23 cellular contexts compared by ENCODE assay signal in genomic region chr1:94526581-94526980, GRCh38. TPM values are rescaled to one million over a fixed set of nuclear protein-coding genes. Genes with fewer than 3 reads are reported as not detected.
DNase-seq lines count a peak whose midpoint lies in the region; ATAC-seq, FAIRE-seq and TF ChIP-seq lines count a peak whose summit lies in the region.
"Had no signal": no experiment of that assay in that cellular context is flagged by ENCODE, and none has a peak within 500 bp of the region (broad histone marks: within the 10 kb centered on the region; RNA-seq: fewer than 3 reads in every experiment).

No MANE protein-coding gene starts in this region.

- no peaks in the 10 kb centered on the region for H3K27me3 ChIP-seq in HepG2 (ENCODE audit: control insufficient read depth in 1 of 2, insufficient read depth in 2 of 2, low read length in 2 of 2)
- no peaks in the 10 kb centered on the region for H3K27me3 ChIP-seq in right lobe of liver
- H3K27me3 ChIP-seq in hepatocyte = no peaks in the 10 kb centered on the region
- no peaks in the 10 kb centered on the region for H3K27me3 ChIP-seq in body of pancreas
- H3K27me3 ChIP-seq in testis = no peaks in the 10 kb centered on the region

- peaks cover 3 to 4% of the 10 kb centered on the region in 2 experiments; a peak in 3 of 5 replicates for H3K36me3 ChIP-seq in HepG2 (replicated peaks in 1 of 2; ENCODE audit: control insufficient read depth in 1 of 2, insufficient read depth in 2 of 2, low read length in 2 of 2)
- no peaks in the 10 kb centered on the region for H3K36me3 ChIP-seq in right lobe of liver
- H3K36me3 ChIP-seq in hepatocyte (replicated peaks; ENCODE audit: insufficient read depth, low read depth) = no peaks in the 10 kb centered on the region
- peaks cover 0 to 8% of the 10 kb centered on the region in 2 donors for H3K36me3 ChIP-seq in body of pancreas (replicated peaks in 1 of 2; ENCODE audit: insufficient read depth in 1 of 2, low read depth in 2 of 2)
- H3K36me3 ChIP-seq in testis (ENCODE audit: low read depth, missing control alignments) = no peaks in the 10 kb centered on the region

- H4K20me1 ChIP-seq in HepG2 (ENCODE audit: insufficient read depth, low read length) = no peaks in the 10 kb centered on the region
- no peaks in the 10 kb centered on the region for H4K20me1 ChIP-seq in hepatocyte (ENCODE audit: insufficient read depth, poor library complexity, severe bottlenecking)

- POLR2A ChIA-PET in HepG2 (lab: Yijun Ruan, JAX) = interaction anchor here (1.2 kb wide), 1 partner anchor 277 kb away, joined by 3 read pairs; no protein-coding TSS in a partner anchor

- H3K27me3 Mint-ChIP-seq in brain = no peaks in the 10 kb centered on the region
- H3K27me3 Mint-ChIP-seq: CD8-positive, alpha-beta memory T cell had no signal

- 93% methylated on average over 5 of the region's 5 CpGs for WGBS in HepG2 (ENCODE audit: low lambda C conversion rate)
- 90% methylated on average over 5 of the region's 5 CpGs for WGBS in right lobe of liver (ENCODE audit: insufficient coverage, low coverage, low lambda C conversion rate, missing lambda C conversion rate)
- WGBS in hepatocyte (ENCODE audit: low lambda C conversion rate, missing lambda C conversion rate) = 87% methylated on average over 5 of the region's 5 CpGs
- 74 to 85% methylated on average over 5 of the region's 5 CpGs for WGBS in body of pancreas, 2 donors
- WGBS in testis, 2 donors = 79 to 92% methylated on average over 5 of the region's 5 CpGs

- no peak; the same call in 2 of the 3 replicates for ATAC-seq in HepG2
- no peak for ATAC-seq in right lobe of liver
- ATAC-seq in HG02623 (IDR thresholded peaks at IDR 0.05; ENCODE audit: unreplicated experiment) = no peak
- no peak for ATAC-seq in body of pancreas
- ATAC-seq: K562 had no signal

- H3K4me3 ChIP-seq in HepG2 (replicated peaks in 1 of 3; ENCODE audit: insufficient read depth in 1 of 3, low read depth in 2 of 3, low read length in 3 of 3) = no peak overlapping the region
- H3K4me3 ChIP-seq in right lobe of liver = no peak overlapping the region
- H3K4me3 ChIP-seq in hepatocyte = no peak overlapping the region
- no peak overlapping the region for H3K4me3 ChIP-seq in body of pancreas
- H3K4me3 ChIP-seq in testis = no peak overlapping the region
- H3K4me3 ChIP-seq: K562 had no signal

- peak overlapping the region in 1 of 5 experiments; percentile 1 for H3K4me3 Mint-ChIP-seq in brain
- H3K4me3 Mint-ChIP-seq: CD8-positive, alpha-beta memory T cell had no signal

- intact Hi-C loops in HepG2 (cut with micrococcal nuclease; ENCODE audit: unreplicated experiment) (no loop called here), right lobe of liver (cut with DNase I) (loop anchor here in 1 of 2 donors (10.0 kb wide), 1 partner anchor 288 kb away; no protein-coding TSS in a partner anchor), body of pancreas (cut with DNase I) (no loop called here), testis (cut with DNase I; ENCODE audit: low total_unique reads) (loop anchor here (10.0 kb wide), 1 partner anchor 278 kb away; no protein-coding TSS in a partner anchor)

- H2AFZ ChIP-seq in HepG2 (ENCODE audit: low read length) = no peak overlapping the region
- H2AFZ ChIP-seq in hepatocyte = no peak overlapping the region

- in situ Hi-C loops in HepG2 (cut with HindIII; ENCODE audit: extremely low pct_ligation_motif_present, low pct_unique_long_range_greater_than_20kb) = loop anchor here (25.0 kb wide), 1 partner anchor 511 kb away; no protein-coding TSS in a partner anchor

- H3K9ac ChIP-seq in HepG2 (ENCODE audit: insufficient read depth, low read depth, low read length) = no peak overlapping the region

- H3K27ac Mint-ChIP-seq in brain = peak overlapping the region in 3 of 5 experiments; percentile 40 to 63 (median 41)
- H3K27ac Mint-ChIP-seq: CD8-positive, alpha-beta memory T cell had no signal

- no peaks in the 10 kb centered on the region for H3K4me1 ChIP-seq in HepG2 (ENCODE audit: insufficient read depth, low read length)
- no peaks in the 10 kb centered on the region for H3K4me1 ChIP-seq in right lobe of liver
- no peaks in the 10 kb centered on the region for H3K4me1 ChIP-seq in hepatocyte (ENCODE audit: insufficient read depth)
- peaks cover 15% of the 10 kb centered on the region for H3K4me1 ChIP-seq in body of pancreas
- peaks cover 9% of the 10 kb centered on the region for H3K4me1 ChIP-seq in testis

- H3K9me3 ChIP-seq in HepG2 (ENCODE audit: low read length) (no peaks in the 10 kb centered on the region), right lobe of liver (no peaks in the 10 kb centered on the region), hepatocyte (ENCODE audit: low read depth) (no peaks in the 10 kb centered on the region), body of pancreas (no peaks in the 10 kb centered on the region), testis (no peaks in the 10 kb centered on the region)

- TF ChIP-seq EP300 in HepG2 (IDR thresholded peaks at IDR 0.05; ENCODE audit: low read depth in 2 of 2, low read length in 2 of 2) (no peak), HepG2 (CRISPR knock-in tag; IDR thresholded peaks at IDR 0.05; ENCODE audit: borderline replicate concordance) (no peak)

- no peak for TF ChIP-seq RAD21 in HepG2 (CRISPR knock-in tag; IDR thresholded peaks at IDR 0.05)

- no peak for TF ChIP-seq CTCF in HepG2 (CRISPR knock-in tag; IDR thresholded peaks at IDR 0.05)
- TF ChIP-seq CTCF in right lobe of liver (IDR thresholded peaks at IDR 0.05) = no peak
- TF ChIP-seq CTCF in brain (conservative IDR thresholded peaks at IDR 0.05) = no peak
- no peak for TF ChIP-seq CTCF in hepatocyte (IDR thresholded peaks at IDR 0.05; ENCODE audit: poor library complexity)
- TF ChIP-seq CTCF in body of pancreas (IDR thresholded peaks at IDR 0.05) = no peak
- TF ChIP-seq CTCF in testis (IDR thresholded peaks at IDR 0.05) = no peak

- no peaks in the 10 kb centered on the region for H3K9me2 ChIP-seq in hepatocyte (replicated peaks; ENCODE audit: insufficient read depth)

- H3K79me2 ChIP-seq in HepG2 (ENCODE audit: insufficient read depth, low read length) (no peaks in the 10 kb centered on the region), hepatocyte (no peaks in the 10 kb centered on the region)

- H3K4me1 Mint-ChIP-seq in brain = peaks cover 33% of the 10 kb centered on the region
- H3K4me1 Mint-ChIP-seq: CD8-positive, alpha-beta memory T cell had no signal

- H3K27ac ChIP-seq in HepG2 (ENCODE audit: extremely low read length, insufficient read depth, low read length) = no peak overlapping the region
- H3K27ac ChIP-seq in right lobe of liver = no peak overlapping the region
- H3K27ac ChIP-seq in hepatocyte = peak overlapping the region; percentile 52
- H3K27ac ChIP-seq in body of pancreas = peak overlapping the region in 2 of 4 donors; percentile 29 to 58
- no peak overlapping the region for H3K27ac ChIP-seq in testis

- DNase-seq in HepG2 (ENCODE audit: low spot score) (no peak), right lobe of liver (no peak), hepatocyte (ENCODE audit: low spot score) (no peak), body of pancreas (no peak), NCI-H748 (lab: John Stamatoyannopoulos, UW; ENCODE audit: unreplicated experiment) (no peak), testis (no peak)
- DNase-seq: 8988T; C1 segment of cervical spinal cord; CD8-positive, alpha-beta memory T cell; GF-D8; MM.1S; NCI-H1092; NCI-H1436; NCI-H2029 treated with DMSO at 0.1 percent for 48 hours; NCI-H524 treated with DMSO at 0.1 percent for 48 hours; Right ventricle myocardium superior had no signal

- H3K9me3 Mint-ChIP-seq in brain = no peaks in the 10 kb centered on the region

- FAIRE-seq in HepG2 (lab: Jason Lieb, UNC) = no peak
- FAIRE-seq: D721Med, H54, K562, RCC 7860 had no signal

- H3K4me2 ChIP-seq in HepG2 (ENCODE audit: low read depth, low read length) (no peak overlapping the region), hepatocyte (no peak overlapping the region)

- CTCF ChIA-PET in HepG2 (lab: Yijun Ruan, JAX; ENCODE audit: low intra/inter-chr PET ratio, low total read pairs) = interaction anchor here (1.3 kb wide), 1 partner anchor 279 kb away, joined by 4 read pairs; no protein-coding TSS in a partner anchor

- TF ChIP-seq POLR2A in HepG2 (IDR thresholded peaks at IDR 0.05; ENCODE audit: insufficient read depth in 1 of 2, low read depth in 2 of 2, low read length in 2 of 2) (no peak), right lobe of liver (IDR thresholded peaks at IDR 0.05) (no peak), body of pancreas (IDR thresholded peaks at IDR 0.05) (no peak), testis (IDR thresholded peaks at IDR 0.05) (no peak)

- no TSS peak for BruUV-seq in HepG2 (replicated peaks; lab: Mats Ljungman, UMichigan)

- peaks cover 14% of the 10 kb centered on the region for H3K36me3 Mint-ChIP-seq in brain

RNA-seq across cellular contexts. Expression of gene F3, which starts 15.0 kb away (rescaled TPM):
- total RNA-seq in HepG2 (2016; rRNA removed; fragmentation: Illumina TruSeq; extraction: Trizol) (3.4 and 9.0 TPM in 2 replicates), right lobe of liver (1 to 10 TPM in 4 of 6 experiments, under 1 TPM in 2; 0.79 to 6.8 (median 2.6) TPM), hepatocyte (261 and 281 TPM in 2 replicates), body of pancreas (10 to 100 TPM; 37.9 to 85.4 TPM), testis (100 to 1,000 TPM; 111 to 135 TPM)
- 1.4 and 1.6 TPM in 2 replicates for total RNA-seq in HepG2 (2016; cell fraction: cytosol; rRNA removed; fragmentation: Illumina TruSeq; extraction: Trizol; ENCODE audit: low read depth)
- 2.9 and 7.7 TPM in 2 replicates for total RNA-seq in HepG2 (2016; cell fraction: insoluble cytoplasmic fraction; rRNA removed; fragmentation: Illumina TruSeq; extraction: Trizol)
- 3.7 and 3.9 TPM in 2 replicates for total RNA-seq in HepG2 (2016; cell fraction: membrane; rRNA removed; fragmentation: Illumina TruSeq; extraction: Trizol)
- 10.1 and 10.5 TPM in 2 replicates for total RNA-seq in HepG2 (2016; cell fraction: nucleus; rRNA removed; fragmentation: Illumina TruSeq; extraction: Trizol)
- polyA plus RNA-seq in HepG2 (2011; rRNA removed) (5.8 and 6.6 TPM in 2 replicates), brain (ENCODE audit: insufficient read depth, low read depth, low replicate concordance) (13.9 TPM), hepatocyte (390 and 412 TPM in 2 replicates), testis (ENCODE audit: insufficient read depth, low read depth, low replicate concordance) (51.6 TPM)
- polyA plus RNA-seq in HepG2 (2011; cell fraction: cytosol; rRNA removed) = 3.0 and 4.3 TPM in 2 replicates
- polyA plus RNA-seq in HepG2 (2011; cell fraction: nucleus; rRNA removed) = 7.5 and 9.6 TPM in 2 replicates
- polyA plus RNA-seq in HepG2 (2012) = 4.0 and 4.2 TPM in 2 replicates
- 0.70 and 0.80 TPM in 2 replicates for polyA plus RNA-seq in HepG2 (2016; cell fraction: cytosol; fragmentation: Illumina TruSeq; extraction: Trizol; ENCODE audit: low read depth)
- 2.8 and 3.5 TPM in 2 replicates for polyA plus RNA-seq in HepG2 (2016; cell fraction: insoluble cytoplasmic fraction; fragmentation: Illumina TruSeq; extraction: Trizol; ENCODE audit: low read depth)
- 1.1 and 1.3 TPM in 2 replicates for polyA plus RNA-seq in HepG2 (2016; cell fraction: membrane; fragmentation: Illumina TruSeq; extraction: Trizol; ENCODE audit: low read depth)
- 23.2 and 27.8 TPM in 2 replicates for polyA plus RNA-seq in HepG2 (2016; cell fraction: nucleus; fragmentation: Illumina TruSeq; extraction: Trizol; ENCODE audit: insufficient read depth, low read depth)
- polyA minus RNA-seq in HepG2 (2011; rRNA and poly(A)+ RNA removed; ENCODE audit: low replicate concordance) = 5.0 and 22.4 TPM in 2 replicates
- polyA minus RNA-seq in HepG2 (2011; cell fraction: cytosol; rRNA and poly(A)+ RNA removed) = 2.5 and 3.2 TPM in 2 replicates
- 4.8 and 6.8 TPM in 2 replicates for polyA minus RNA-seq in HepG2 (2011; cell fraction: nucleus; rRNA and poly(A)+ RNA removed)
- total RNA-seq: OCI-LY7 had no signal
- polyA plus RNA-seq: CD8-positive, alpha-beta memory T cell had no signal
